In the genomic region with DNA sequence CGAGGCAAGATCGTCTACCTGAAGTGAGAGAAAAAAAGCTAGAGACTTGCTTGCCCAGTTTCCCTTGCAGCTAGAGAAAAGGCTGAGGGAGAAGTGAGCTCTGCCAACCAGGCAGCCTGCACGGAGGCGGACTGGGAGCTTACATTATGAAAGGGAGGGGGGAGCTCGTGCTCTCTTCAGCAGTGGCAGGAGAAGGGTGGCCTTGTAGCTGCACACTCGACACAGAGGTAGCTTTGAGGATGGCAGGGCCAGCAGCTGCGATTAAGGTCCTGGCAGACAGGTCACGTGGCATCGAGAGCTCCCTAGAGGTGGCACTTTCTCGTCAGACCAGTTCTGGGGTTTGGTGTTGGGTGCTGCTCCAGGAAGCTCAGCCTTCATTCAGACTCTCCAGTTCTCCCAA, we compare ENCODE assay signal across 1 cellular context.
TF ChIP-seq lines count a peak whose summit lies in the region.

No MANE protein-coding gene starts in this region.

TF ChIP-seq in IMR-90, 13 proteins besides CTCF, POLR2A, EP300 and RAD21:
- TF ChIP-seq RCOR1 (IDR thresholded peaks at IDR 0.05; ENCODE audit: insufficient replicate concordance, low read length) (no peak), ELK1 (IDR thresholded peaks at IDR 0.05; ENCODE audit: borderline replicate concordance, low read depth, low read length) (no peak), RFX5 (IDR thresholded peaks at IDR 0.05; ENCODE audit: low read depth, low read length) (no peak), SMC3 (IDR thresholded peaks at IDR 0.05; ENCODE audit: low read depth, low read length) (no peak), NFE2L2 (IDR thresholded peaks at IDR 0.05; ENCODE audit: low read depth, low read length) (no peak), BHLHE40 (IDR thresholded peaks at IDR 0.05; ENCODE audit: low read depth, low read length) (no peak), CEBPB (IDR thresholded peaks at IDR 0.05; ENCODE audit: low read depth, low read length) (no peak), CHD1 (IDR thresholded peaks at IDR 0.05; ENCODE audit: low read depth, low read length) (no peak), MXI1 (IDR thresholded peaks at IDR 0.05; ENCODE audit: borderline replicate concordance, low read depth, low read length) (no peak), MAFK (IDR thresholded peaks at IDR 0.05; ENCODE audit: low read depth, low read length) (no peak), MAZ (IDR thresholded peaks at IDR 0.05; ENCODE audit: borderline replicate concordance, low read depth, low read length) (no peak), FOS (IDR thresholded peaks at IDR 0.05; ENCODE audit: low read depth, low read length) (no peak)
- TF ChIP-seq, protein P1, sequence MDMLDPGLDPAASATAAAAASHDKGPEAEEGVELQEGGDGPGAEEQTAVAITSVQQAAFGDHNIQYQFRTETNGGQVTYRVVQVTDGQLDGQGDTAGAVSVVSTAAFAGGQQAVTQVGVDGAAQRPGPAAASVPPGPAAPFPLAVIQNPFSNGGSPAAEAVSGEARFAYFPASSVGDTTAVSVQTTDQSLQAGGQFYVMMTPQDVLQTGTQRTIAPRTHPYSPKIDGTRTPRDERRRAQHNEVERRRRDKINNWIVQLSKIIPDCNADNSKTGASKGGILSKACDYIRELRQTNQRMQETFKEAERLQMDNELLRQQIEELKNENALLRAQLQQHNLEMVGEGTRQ (IDR thresholded peaks at IDR 0.05; ENCODE audit: low read depth, low read length) = no peak
